Comparison of ENCODE assay signal across 10 cellular contexts in genomic region chr2:5981241-5982055, GRCh38.
DNase-seq lines count a peak whose midpoint lies in the region; ATAC-seq, FAIRE-seq and TF ChIP-seq lines count a peak whose summit lies in the region.
"Had no signal": no experiment of that assay in that cellular context is flagged by ENCODE, and none has a peak within 500 bp of the region (broad histone marks: within the 10 kb centered on the region; RNA-seq: fewer than 3 reads in every experiment).

No MANE protein-coding gene starts in this region.

- ATAC-seq in GM23338 (peak; percentile 87), HG03571 (IDR thresholded peaks at IDR 0.05; ENCODE audit: unreplicated experiment) (no peak), aorta (ENCODE audit: low FRiP score) (no peak)

- no CpG with 5 or more reads among the region's 31 CpGs for WGBS in trophoblast cell (ENCODE audit: extremely low coverage, insufficient coverage, insufficient read length)
- WGBS in aorta, 2 donors, result 2 to 4% methylated on average over 31 of the region's 31 CpGs

- H3F3A ChIP-seq in GM23338 (replicated peaks; ENCODE audit: low read depth), result no peaks in the 10 kb centered on the region

- no peaks in the 10 kb centered on the region for H4K20me1 ChIP-seq in GM23338 (replicated peaks; ENCODE audit: insufficient read depth)

- intact Hi-C loops in aorta (cut with DNase I), result no loop called here

- peak overlapping the region; percentile 31 for H2BK120ac ChIP-seq in trophoblast cell (ENCODE audit: insufficient read depth, low read length, poor library complexity)

- H3K18ac ChIP-seq in trophoblast cell (ENCODE audit: low read length), result peak overlapping the region; percentile 73

- peak overlapping the region; percentile 83 for H2BK12ac ChIP-seq in trophoblast cell (ENCODE audit: low read length)

- H2AK5ac ChIP-seq in trophoblast cell (ENCODE audit: low read length), result peak overlapping the region; percentile 39

- H3K27ac Mint-ChIP-seq in GM23338, result 0 out of 2 replicates have a peak overlapping the region, but pooled peaks have one; percentile 62
- H3K27ac Mint-ChIP-seq: activated naive CD4-positive, alpha-beta T cell treated with anti-CD3 and anti-CD28 coated beads, Interleukin-2, amount 50 U/mL, for 24 hours had no signal

- peak overlapping the region; percentile 38 for H2BK5ac ChIP-seq in trophoblast cell (ENCODE audit: low read depth, low read length, poor library complexity)

- H3K79me1 ChIP-seq in trophoblast cell (ENCODE audit: low read length), result peaks cover 7% of the 10 kb centered on the region

- peaks cover 5% of the 10 kb centered on the region; the same call in 1 of the 2 replicates for H3K4me1 ChIP-seq in GM23338 (ENCODE audit: insufficient read depth)
- peaks cover 7 to 16% of the 10 kb centered on the region in 2 experiments for H3K4me1 ChIP-seq in trophoblast cell (ENCODE audit: control insufficient read depth in 1 of 2, insufficient read depth in 2 of 2, low read length in 2 of 2)
- no peaks in the 10 kb centered on the region for H3K4me1 ChIP-seq in aorta (ENCODE audit: control insufficient read depth in 1 of 2, insufficient read depth in 2 of 2, low read length in 2 of 2)

- H3K4me2 ChIP-seq in GM23338, result peak overlapping the region; percentile 76
- H3K4me2 ChIP-seq in trophoblast cell (ENCODE audit: low read length), result peak overlapping the region; percentile 53

- peak; percentile 53 for DNase-seq in GM23338 (ENCODE audit: low spot score)
- peak; percentile 63 to 82 for DNase-seq in NCI-H524 (lab: John Stamatoyannopoulos, UW)
- peak; percentile 1 for DNase-seq in foreskin melanocyte
- no peak for DNase-seq in trophoblast cell
- DNase-seq in GM20000 (ENCODE audit: low spot score), result no peak
- DNase-seq in aorta, result no peak
- DNase-seq in GM12892 (ENCODE audit: insufficient read length), result no peak

- H4K91ac ChIP-seq in trophoblast cell (ENCODE audit: low read depth, low read length), result peak overlapping the region; percentile 80

- H4K12ac ChIP-seq in trophoblast cell (ENCODE audit: low read depth, low read length), result peak overlapping the region; percentile 62

- H3K36me3 ChIP-seq in GM23338 (ENCODE audit: insufficient read depth) (no peaks in the 10 kb centered on the region), trophoblast cell (ENCODE audit: control insufficient read depth in 1 of 2, insufficient read depth in 2 of 2, low read length in 2 of 2) (no peaks in the 10 kb centered on the region), aorta (ENCODE audit: control insufficient read depth in 1 of 2, insufficient read depth in 2 of 2, low read length in 1 of 2) (no peaks in the 10 kb centered on the region)

- H3K36me3 Mint-ChIP-seq in GM23338 (ENCODE audit: low read depth), result peaks cover 2% of the 10 kb centered on the region; the same call in 2 of the 3 replicates
- H3K36me3 Mint-ChIP-seq: activated naive CD4-positive, alpha-beta T cell treated with anti-CD3 and anti-CD28 coated beads, Interleukin-2, amount 50 U/mL, for 24 hours had no signal

- peaks cover 3% of the 10 kb centered on the region for H3K27me3 Mint-ChIP-seq in GM23338 (ENCODE audit: insufficient read depth, low read depth, poor library complexity)

- H3K9me3 ChIP-seq in trophoblast cell (ENCODE audit: insufficient read depth, low read depth, low read length) (no peaks in the 10 kb centered on the region), aorta (ENCODE audit: control insufficient read depth, low read length) (no peaks in the 10 kb centered on the region)

- H4K8ac ChIP-seq in trophoblast cell (ENCODE audit: low read depth, low read length), result peak overlapping the region; percentile 72

- peak overlapping the region; percentile 50 for H3K14ac ChIP-seq in trophoblast cell (ENCODE audit: low read length)

- no peak overlapping the region for H3K9ac ChIP-seq in trophoblast cell (ENCODE audit: low read length)

- no peaks in the 10 kb centered on the region for H3K9me2 ChIP-seq in GM23338 (ENCODE audit: insufficient read depth)

- TF ChIP-seq POLR2A in GM12892 (IDR thresholded peaks at IDR 0.05; ENCODE audit: low read depth, low read length), result no peak

- peaks cover 83% of the 10 kb centered on the region for H3K9me3 Mint-ChIP-seq in GM23338
- H3K9me3 Mint-ChIP-seq: activated naive CD4-positive, alpha-beta T cell treated with anti-CD3 and anti-CD28 coated beads, Interleukin-2, amount 50 U/mL, for 24 hours had no signal

- no peak overlapping the region for H3K23ac ChIP-seq in trophoblast cell (ENCODE audit: low read length)

- no peak overlapping the region for H3K4ac ChIP-seq in trophoblast cell (ENCODE audit: low read depth, low read length)

- H3K79me2 ChIP-seq in GM23338 (replicated peaks; ENCODE audit: insufficient read depth) (no peaks in the 10 kb centered on the region), trophoblast cell (ENCODE audit: control insufficient read depth, insufficient read depth, low read length, poor library complexity) (peaks cover 2% of the 10 kb centered on the region)

- peak overlapping the region; percentile 56; the same call in 2 of the 3 replicates for H3K4me3 Mint-ChIP-seq in GM23338
- H3K4me3 Mint-ChIP-seq: activated naive CD4-positive, alpha-beta T cell treated with anti-CD3 and anti-CD28 coated beads, Interleukin-2, amount 50 U/mL, for 24 hours had no signal

- FAIRE-seq in GM12892 (lab: Jason Lieb, UNC), result no peak
- FAIRE-seq: islet of Langerhans had no signal

- peak overlapping the region; percentile 89 for H2AFZ ChIP-seq in GM23338
- peak overlapping the region; percentile 84 for H2AFZ ChIP-seq in trophoblast cell (ENCODE audit: insufficient read depth, low read length, poor library complexity)

- H3K27me3 ChIP-seq in GM23338 (ENCODE audit: insufficient read depth), result no peaks in the 10 kb centered on the region
- H3K27me3 ChIP-seq in trophoblast cell (ENCODE audit: insufficient read depth, low read length), result no peaks in the 10 kb centered on the region
- no peaks in the 10 kb centered on the region for H3K27me3 ChIP-seq in aorta (ENCODE audit: control insufficient read depth in 1 of 2, insufficient read depth in 2 of 2, low read length in 1 of 2)

- H3K27ac ChIP-seq in GM23338 (ENCODE audit: low read depth), result no peak overlapping the region
- H3K27ac ChIP-seq in trophoblast cell (ENCODE audit: low read depth, low read length), result peak overlapping the region; percentile 34
- H3K27ac ChIP-seq in aorta (ENCODE audit: low read depth in 1 of 2, low read length in 2 of 2), result no peak overlapping the region

- TF ChIP-seq CTCF in GM23338 (conservative IDR thresholded peaks at IDR 0.05; ENCODE audit: low read depth in 2 of 2) (no peak), GM20000 (IDR thresholded peaks at IDR 0.05; ENCODE audit: extremely low read depth, missing control alignments) (no peak)

- H3K4me3 ChIP-seq in GM23338 (peak overlapping the region; percentile 42), trophoblast cell (ENCODE audit: low read depth, low read length) (no peak overlapping the region), aorta (ENCODE audit: low read length in 2 of 2) (no peak overlapping the region)

- peaks cover 13% of the 10 kb centered on the region for H3K4me1 Mint-ChIP-seq in GM23338
- H3K4me1 Mint-ChIP-seq: activated naive CD4-positive, alpha-beta T cell treated with anti-CD3 and anti-CD28 coated beads, Interleukin-2, amount 50 U/mL, for 24 hours had no signal

TF ChIP-seq in GM23338, 12 proteins besides CTCF, POLR2A, EP300 and RAD21 (continues in another document):
- TF ChIP-seq, protein P1, sequence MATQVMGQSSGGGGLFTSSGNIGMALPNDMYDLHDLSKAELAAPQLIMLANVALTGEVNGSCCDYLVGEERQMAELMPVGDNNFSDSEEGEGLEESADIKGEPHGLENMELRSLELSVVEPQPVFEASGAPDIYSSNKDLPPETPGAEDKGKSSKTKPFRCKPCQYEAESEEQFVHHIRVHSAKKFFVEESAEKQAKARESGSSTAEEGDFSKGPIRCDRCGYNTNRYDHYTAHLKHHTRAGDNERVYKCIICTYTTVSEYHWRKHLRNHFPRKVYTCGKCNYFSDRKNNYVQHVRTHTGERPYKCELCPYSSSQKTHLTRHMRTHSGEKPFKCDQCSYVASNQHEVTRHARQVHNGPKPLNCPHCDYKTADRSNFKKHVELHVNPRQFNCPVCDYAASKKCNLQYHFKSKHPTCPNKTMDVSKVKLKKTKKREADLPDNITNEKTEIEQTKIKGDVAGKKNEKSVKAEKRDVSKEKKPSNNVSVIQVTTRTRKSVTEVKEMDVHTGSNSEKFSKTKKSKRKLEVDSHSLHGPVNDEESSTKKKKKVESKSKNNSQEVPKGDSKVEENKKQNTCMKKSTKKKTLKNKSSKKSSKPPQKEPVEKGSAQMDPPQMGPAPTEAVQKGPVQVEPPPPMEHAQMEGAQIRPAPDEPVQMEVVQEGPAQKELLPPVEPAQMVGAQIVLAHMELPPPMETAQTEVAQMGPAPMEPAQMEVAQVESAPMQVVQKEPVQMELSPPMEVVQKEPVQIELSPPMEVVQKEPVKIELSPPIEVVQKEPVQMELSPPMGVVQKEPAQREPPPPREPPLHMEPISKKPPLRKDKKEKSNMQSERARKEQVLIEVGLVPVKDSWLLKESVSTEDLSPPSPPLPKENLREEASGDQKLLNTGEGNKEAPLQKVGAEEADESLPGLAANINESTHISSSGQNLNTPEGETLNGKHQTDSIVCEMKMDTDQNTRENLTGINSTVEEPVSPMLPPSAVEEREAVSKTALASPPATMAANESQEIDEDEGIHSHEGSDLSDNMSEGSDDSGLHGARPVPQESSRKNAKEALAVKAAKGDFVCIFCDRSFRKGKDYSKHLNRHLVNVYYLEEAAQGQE (IDR thresholded peaks at IDR 0.05; ENCODE audit: unreplicated experiment), result no peak
- TF ChIP-seq JUNB (IDR thresholded peaks at IDR 0.05; ENCODE audit: unreplicated experiment) (no peak), EZH2 (IDR thresholded peaks at IDR 0.05; ENCODE audit: low read depth, unreplicated experiment) (no peak)

Comparison
In these comparisons a context has a peak if more than half of its experiments do, and no peak if none do; other contexts are left out.
1. DNase-seq: peak in GM23338 (single experiment), NCI-H524 (2 of 2) and foreskin melanocyte (single experiment); none in trophoblast cell (0 of 2), GM20000 (single experiment), aorta (0 of 2) and GM12892 (single experiment).